ENCODE assay signal across 1 cellular context in genomic region chr5:158461240-158461854, GRCh38.
A peak's percentile ranks its signal among the peaks of the same experiment; 100 is the strongest.
TF ChIP-seq lines count a peak whose summit lies in the region.

No MANE protein-coding gene starts in this region.

TF ChIP-seq in HepG2, 621 proteins besides CTCF, POLR2A, EP300 and RAD21 (continued from another document and continues in another):
- TF ChIP-seq NFYC (CRISPR knock-in tag; IDR thresholded peaks at IDR 0.05): peak; percentile 19; the same call in 1 of the 2 replicates
- TF ChIP-seq ZNF569 (CRISPR knock-in tag; IDR thresholded peaks at IDR 0.05; ENCODE audit: borderline replicate concordance): no peak
- no peak for TF ChIP-seq ZNF891 (CRISPR knock-in tag; IDR thresholded peaks at IDR 0.05)
- no peak for TF ChIP-seq HNRNPLL (IDR thresholded peaks at IDR 0.05; ENCODE audit: low read depth, low read length, poor library complexity, severe bottlenecking)
- TF ChIP-seq HMG20A (CRISPR knock-in tag; IDR thresholded peaks at IDR 0.05; ENCODE audit: borderline replicate concordance): peak; percentile 98
- TF ChIP-seq, protein P1, sequence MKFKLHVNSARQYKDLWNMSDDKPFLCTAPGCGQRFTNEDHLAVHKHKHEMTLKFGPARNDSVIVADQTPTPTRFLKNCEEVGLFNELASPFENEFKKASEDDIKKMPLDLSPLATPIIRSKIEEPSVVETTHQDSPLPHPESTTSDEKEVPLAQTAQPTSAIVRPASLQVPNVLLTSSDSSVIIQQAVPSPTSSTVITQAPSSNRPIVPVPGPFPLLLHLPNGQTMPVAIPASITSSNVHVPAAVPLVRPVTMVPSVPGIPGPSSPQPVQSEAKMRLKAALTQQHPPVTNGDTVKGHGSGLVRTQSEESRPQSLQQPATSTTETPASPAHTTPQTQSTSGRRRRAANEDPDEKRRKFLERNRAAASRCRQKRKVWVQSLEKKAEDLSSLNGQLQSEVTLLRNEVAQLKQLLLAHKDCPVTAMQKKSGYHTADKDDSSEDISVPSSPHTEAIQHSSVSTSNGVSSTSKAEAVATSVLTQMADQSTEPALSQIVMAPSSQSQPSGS (CRISPR knock-in tag; IDR thresholded peaks at IDR 0.05): peak; percentile 90
- TF ChIP-seq, protein P2, sequence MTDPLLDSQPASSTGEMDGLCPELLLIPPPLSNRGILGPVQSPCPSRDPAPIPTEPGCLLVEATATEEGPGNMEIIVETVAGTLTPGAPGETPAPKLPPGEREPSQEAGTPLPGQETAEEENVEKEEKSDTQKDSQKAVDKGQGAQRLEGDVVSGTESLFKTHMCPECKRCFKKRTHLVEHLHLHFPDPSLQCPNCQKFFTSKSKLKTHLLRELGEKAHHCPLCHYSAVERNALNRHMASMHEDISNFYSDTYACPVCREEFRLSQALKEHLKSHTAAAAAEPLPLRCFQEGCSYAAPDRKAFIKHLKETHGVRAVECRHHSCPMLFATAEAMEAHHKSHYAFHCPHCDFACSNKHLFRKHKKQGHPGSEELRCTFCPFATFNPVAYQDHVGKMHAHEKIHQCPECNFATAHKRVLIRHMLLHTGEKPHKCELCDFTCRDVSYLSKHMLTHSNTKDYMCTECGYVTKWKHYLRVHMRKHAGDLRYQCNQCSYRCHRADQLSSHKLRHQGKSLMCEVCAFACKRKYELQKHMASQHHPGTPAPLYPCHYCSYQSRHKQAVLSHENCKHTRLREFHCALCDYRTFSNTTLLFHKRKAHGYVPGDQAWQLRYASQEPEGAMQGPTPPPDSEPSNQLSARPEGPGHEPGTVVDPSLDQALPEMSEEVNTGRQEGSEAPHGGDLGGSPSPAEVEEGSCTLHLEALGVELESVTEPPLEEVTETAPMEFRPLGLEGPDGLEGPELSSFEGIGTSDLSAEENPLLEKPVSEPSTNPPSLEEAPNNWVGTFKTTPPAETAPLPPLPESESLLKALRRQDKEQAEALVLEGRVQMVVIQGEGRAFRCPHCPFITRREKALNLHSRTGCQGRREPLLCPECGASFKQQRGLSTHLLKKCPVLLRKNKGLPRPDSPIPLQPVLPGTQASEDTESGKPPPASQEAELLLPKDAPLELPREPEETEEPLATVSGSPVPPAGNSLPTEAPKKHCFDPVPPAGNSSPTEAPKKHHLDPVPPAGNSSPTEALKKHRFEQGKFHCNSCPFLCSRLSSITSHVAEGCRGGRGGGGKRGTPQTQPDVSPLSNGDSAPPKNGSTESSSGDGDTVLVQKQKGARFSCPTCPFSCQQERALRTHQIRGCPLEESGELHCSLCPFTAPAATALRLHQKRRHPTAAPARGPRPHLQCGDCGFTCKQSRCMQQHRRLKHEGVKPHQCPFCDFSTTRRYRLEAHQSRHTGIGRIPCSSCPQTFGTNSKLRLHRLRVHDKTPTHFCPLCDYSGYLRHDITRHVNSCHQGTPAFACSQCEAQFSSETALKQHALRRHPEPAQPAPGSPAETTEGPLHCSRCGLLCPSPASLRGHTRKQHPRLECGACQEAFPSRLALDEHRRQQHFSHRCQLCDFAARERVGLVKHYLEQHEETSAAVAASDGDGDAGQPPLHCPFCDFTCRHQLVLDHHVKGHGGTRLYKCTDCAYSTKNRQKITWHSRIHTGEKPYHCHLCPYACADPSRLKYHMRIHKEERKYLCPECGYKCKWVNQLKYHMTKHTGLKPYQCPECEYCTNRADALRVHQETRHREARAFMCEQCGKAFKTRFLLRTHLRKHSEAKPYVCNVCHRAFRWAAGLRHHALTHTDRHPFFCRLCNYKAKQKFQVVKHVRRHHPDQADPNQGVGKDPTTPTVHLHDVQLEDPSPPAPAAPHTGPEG (CRISPR knock-in tag; IDR thresholded peaks at IDR 0.05): no peak
- no peak for TF ChIP-seq ISX (CRISPR knock-in tag; conservative IDR thresholded peaks at IDR 0.05)
- TF ChIP-seq ZNF253 (CRISPR knock-in tag; IDR thresholded peaks at IDR 0.05; ENCODE audit: borderline replicate concordance): no peak
- no peak for TF ChIP-seq PRPF4 (IDR thresholded peaks at IDR 0.05; ENCODE audit: low read depth, low read length, poor library complexity, severe bottlenecking)
- peak; percentile 76; the same call in 1 of the 2 replicates for TF ChIP-seq ZNF232 (CRISPR knock-in tag; IDR thresholded peaks at IDR 0.05; ENCODE audit: borderline replicate concordance)
- peak; percentile 59 for TF ChIP-seq SP4 (CRISPR knock-in tag; IDR thresholded peaks at IDR 0.05)
- TF ChIP-seq, protein P3, sequence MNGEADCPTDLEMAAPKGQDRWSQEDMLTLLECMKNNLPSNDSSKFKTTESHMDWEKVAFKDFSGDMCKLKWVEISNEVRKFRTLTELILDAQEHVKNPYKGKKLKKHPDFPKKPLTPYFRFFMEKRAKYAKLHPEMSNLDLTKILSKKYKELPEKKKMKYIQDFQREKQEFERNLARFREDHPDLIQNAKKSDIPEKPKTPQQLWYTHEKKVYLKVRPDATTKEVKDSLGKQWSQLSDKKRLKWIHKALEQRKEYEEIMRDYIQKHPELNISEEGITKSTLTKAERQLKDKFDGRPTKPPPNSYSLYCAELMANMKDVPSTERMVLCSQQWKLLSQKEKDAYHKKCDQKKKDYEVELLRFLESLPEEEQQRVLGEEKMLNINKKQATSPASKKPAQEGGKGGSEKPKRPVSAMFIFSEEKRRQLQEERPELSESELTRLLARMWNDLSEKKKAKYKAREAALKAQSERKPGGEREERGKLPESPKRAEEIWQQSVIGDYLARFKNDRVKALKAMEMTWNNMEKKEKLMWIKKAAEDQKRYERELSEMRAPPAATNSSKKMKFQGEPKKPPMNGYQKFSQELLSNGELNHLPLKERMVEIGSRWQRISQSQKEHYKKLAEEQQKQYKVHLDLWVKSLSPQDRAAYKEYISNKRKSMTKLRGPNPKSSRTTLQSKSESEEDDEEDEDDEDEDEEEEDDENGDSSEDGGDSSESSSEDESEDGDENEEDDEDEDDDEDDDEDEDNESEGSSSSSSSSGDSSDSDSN (CRISPR knock-in tag; IDR thresholded peaks at IDR 0.05): 0 out of 2 replicates have a peak, but pooled peaks have one; percentile 29
- peak; percentile 88; the same call in 1 of the 2 replicates for TF ChIP-seq ZNF414 (CRISPR knock-in tag; IDR thresholded peaks at IDR 0.05)
- TF ChIP-seq ZNF644 (CRISPR knock-in tag; IDR thresholded peaks at IDR 0.05; ENCODE audit: low read depth): peak; percentile 97
- no peak for TF ChIP-seq ZNF780A (CRISPR knock-in tag; IDR thresholded peaks at IDR 0.05)
- no peak for TF ChIP-seq E2F5 (CRISPR knock-in tag; conservative IDR thresholded peaks at IDR 0.05)
- TF ChIP-seq ZNF503 (CRISPR knock-in tag; IDR thresholded peaks at IDR 0.05): peak; percentile 88
- 0 out of 2 replicates have a peak, but pooled peaks have one; percentile 49 for TF ChIP-seq ZNF224 (CRISPR knock-in tag; IDR thresholded peaks at IDR 0.05)
- peak; percentile 91 for TF ChIP-seq ZNF609 (CRISPR knock-in tag; IDR thresholded peaks at IDR 0.05; ENCODE audit: borderline replicate concordance)
- TF ChIP-seq RORA (CRISPR knock-in tag; IDR thresholded peaks at IDR 0.05): peak; percentile 95; the same call in 1 of the 2 replicates
- peak; percentile 91 for TF ChIP-seq ZSCAN22 (CRISPR knock-in tag; IDR thresholded peaks at IDR 0.05)
- TF ChIP-seq ZNF337 (CRISPR knock-in tag; IDR thresholded peaks at IDR 0.05; ENCODE audit: borderline replicate concordance, low read depth): no peak
- TF ChIP-seq, protein P4, sequence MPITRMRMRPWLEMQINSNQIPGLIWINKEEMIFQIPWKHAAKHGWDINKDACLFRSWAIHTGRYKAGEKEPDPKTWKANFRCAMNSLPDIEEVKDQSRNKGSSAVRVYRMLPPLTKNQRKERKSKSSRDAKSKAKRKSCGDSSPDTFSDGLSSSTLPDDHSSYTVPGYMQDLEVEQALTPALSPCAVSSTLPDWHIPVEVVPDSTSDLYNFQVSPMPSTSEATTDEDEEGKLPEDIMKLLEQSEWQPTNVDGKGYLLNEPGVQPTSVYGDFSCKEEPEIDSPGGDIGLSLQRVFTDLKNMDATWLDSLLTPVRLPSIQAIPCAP (CRISPR knock-in tag; IDR thresholded peaks at IDR 0.05; ENCODE audit: low read depth): no peak
- no peak for TF ChIP-seq TRAFD1 (CRISPR knock-in tag; IDR thresholded peaks at IDR 0.05; ENCODE audit: borderline replicate concordance)
- peak; percentile 58; the same call in 1 of the 2 replicates for TF ChIP-seq ZNF563 (CRISPR knock-in tag; IDR thresholded peaks at IDR 0.05)
- peak; percentile 95 for TF ChIP-seq ZNF264 (CRISPR knock-in tag; IDR thresholded peaks at IDR 0.05)
- TF ChIP-seq TEAD2 (CRISPR knock-in tag; IDR thresholded peaks at IDR 0.05): no peak
- peak; percentile 100 for TF ChIP-seq ZFP1 (CRISPR knock-in tag; IDR thresholded peaks at IDR 0.05)
- no peak for TF ChIP-seq EEA1 (CRISPR knock-in tag; IDR thresholded peaks at IDR 0.05; ENCODE audit: borderline replicate concordance)
- TF ChIP-seq TARDBP (CRISPR knock-in tag; IDR thresholded peaks at IDR 0.05): peak; percentile 97
- peak; percentile 72; the same call in 1 of the 2 replicates for TF ChIP-seq TBX3 (IDR thresholded peaks at IDR 0.05; ENCODE audit: borderline replicate concordance)
- TF ChIP-seq, protein P5, sequence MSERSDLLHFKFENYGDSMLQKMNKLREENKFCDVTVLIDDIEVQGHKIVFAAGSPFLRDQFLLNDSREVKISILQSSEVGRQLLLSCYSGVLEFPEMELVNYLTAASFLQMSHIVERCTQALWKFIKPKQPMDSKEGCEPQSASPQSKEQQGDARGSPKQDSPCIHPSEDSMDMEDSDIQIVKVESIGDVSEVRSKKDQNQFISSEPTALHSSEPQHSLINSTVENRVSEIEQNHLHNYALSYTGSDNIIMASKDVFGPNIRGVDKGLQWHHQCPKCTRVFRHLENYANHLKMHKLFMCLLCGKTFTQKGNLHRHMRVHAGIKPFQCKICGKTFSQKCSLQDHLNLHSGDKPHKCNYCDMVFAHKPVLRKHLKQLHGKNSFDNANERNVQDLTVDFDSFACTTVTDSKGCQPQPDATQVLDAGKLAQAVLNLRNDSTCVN (CRISPR knock-in tag; IDR thresholded peaks at IDR 0.05; ENCODE audit: borderline replicate concordance): peak; percentile 82; the same call in 1 of the 2 replicates
